Comparison of ENCODE assay signal across 1 cellular context in genomic region chr11:47394322-47395224, GRCh38.
TF ChIP-seq lines count a peak whose summit lies in the region.

No MANE protein-coding gene starts in this region.

TF ChIP-seq in GM12878, 131 proteins besides CTCF, POLR2A, EP300 and RAD21 (continues in another document):
- TF ChIP-seq CBFB (IDR thresholded peaks at IDR 0.05; ENCODE audit: low read depth) (peak; percentile 74; the same call in 1 of the 2 replicates), BACH1 (IDR thresholded peaks at IDR 0.05; ENCODE audit: borderline replicate concordance) (no peak; the same call in 1 of the 2 replicates), PAX8 (IDR thresholded peaks at IDR 0.05) (no peak), SP1 (IDR thresholded peaks at IDR 0.05; ENCODE audit: low read depth, low read length) (peak; percentile 56), CREM (IDR thresholded peaks at IDR 0.05; ENCODE audit: low read depth) (peak; percentile 57; the same call in 1 of the 2 replicates), HDAC6 (IDR thresholded peaks at IDR 0.05; ENCODE audit: unreplicated experiment) (no peak), FOS (IDR thresholded peaks at IDR 0.05; ENCODE audit: borderline replicate concordance, extremely low read depth, insufficient read length) (no peak), LARP7 (IDR thresholded peaks at IDR 0.05) (no peak), SUZ12 (IDR thresholded peaks at IDR 0.05; ENCODE audit: unreplicated experiment) (no peak), TAF1 (IDR thresholded peaks at IDR 0.05; ENCODE audit: borderline replicate concordance, low read depth, low read length) (peak; percentile 70; the same call in 1 of the 2 replicates), GABPA (IDR thresholded peaks at IDR 0.05; ENCODE audit: low read depth) (peak; percentile 78), IRF3 (IDR thresholded peaks at IDR 0.05) (no peak), SREBF1 (IDR thresholded peaks at IDR 0.05; ENCODE audit: low read length) (no peak), FOXM1 (IDR thresholded peaks at IDR 0.05; ENCODE audit: low read depth, low read length) (no peak), SKIL (IDR thresholded peaks at IDR 0.05; ENCODE audit: low read depth, poor library complexity, severe bottlenecking) (no peak), BCL11A (IDR thresholded peaks at IDR 0.05; ENCODE audit: low read depth, low read length) (0 out of 2 replicates have a peak, but pooled peaks have one; percentile 14), TCF3 (IDR thresholded peaks at IDR 0.05; ENCODE audit: borderline replicate concordance, insufficient read depth, low read depth, low read length) (0 out of 2 replicates have a peak, but pooled peaks have one; percentile 29), RBBP5 (conservative IDR thresholded peaks at IDR 0.05) (no peak), E4F1 (IDR thresholded peaks at IDR 0.05; ENCODE audit: borderline replicate concordance, partially characterized antibody) (peak; percentile 24), SRF (IDR thresholded peaks at IDR 0.05; ENCODE audit: low read depth in 2 of 2, low read length in 2 of 2) (0 out of 4 replicates have a peak, but pooled peaks of 1 of the 2 experiments have one; percentile 18), KDM1A (IDR thresholded peaks at IDR 0.05; ENCODE audit: borderline replicate concordance) (no peak), CBX5 (IDR thresholded peaks at IDR 0.05; ENCODE audit: low read depth) (0 out of 2 replicates have a peak, but pooled peaks have one; percentile 49), YY1 (IDR thresholded peaks at IDR 0.05; ENCODE audit: low read depth, low read length) (peak; percentile 74), MEF2A (IDR thresholded peaks at IDR 0.05; ENCODE audit: insufficient read depth, low read depth, low read length) (no peak), RB1 (IDR thresholded peaks at IDR 0.05; ENCODE audit: borderline replicate concordance) (no peak), SIN3A (IDR thresholded peaks at IDR 0.05; ENCODE audit: low read depth, low read length) (0 out of 2 replicates have a peak, but pooled peaks have one; percentile 69), BCLAF1 (IDR thresholded peaks at IDR 0.05) (no peak), KLF5 (IDR thresholded peaks at IDR 0.05; ENCODE audit: partially characterized antibody) (peak; percentile 74), BHLHE40 (IDR thresholded peaks at IDR 0.05; ENCODE audit: borderline replicate concordance in 1 of 2, low read depth in 2 of 2, low read length in 1 of 2) (peak; percentile 41 to 72; a peak in 2 of 4 replicates), ASH2L (IDR thresholded peaks at IDR 0.05; ENCODE audit: borderline replicate concordance, low read depth) (no peak), CBX3 (IDR thresholded peaks at IDR 0.05; ENCODE audit: borderline replicate concordance, low read depth) (no peak), NRF1 (conservative IDR thresholded peaks at IDR 0.05; ENCODE audit: low read depth, low read length) (no peak), NFYA (IDR thresholded peaks at IDR 0.05; ENCODE audit: borderline replicate concordance, low read depth, low read length) (no peak), BCL3 (IDR thresholded peaks at IDR 0.05; ENCODE audit: borderline replicate concordance, insufficient read depth, low read depth, low read length, poor library complexity, severe bottlenecking) (peak; percentile 29), RCOR1 (conservative IDR thresholded peaks at IDR 0.05; ENCODE audit: low read depth, low read length) (0 out of 2 replicates have a peak, but pooled peaks have one; percentile 74), SPI1 (IDR thresholded peaks at IDR 0.05; ENCODE audit: borderline replicate concordance, insufficient read depth, low read depth, low read length) (peak; percentile 93), ZNF687 (IDR thresholded peaks at IDR 0.05) (peak; percentile 97), EZH2 (IDR thresholded peaks at IDR 0.05; ENCODE audit: borderline replicate concordance, control insufficient read depth, low read depth, low read length) (no peak), ELK1 (IDR thresholded peaks at IDR 0.05; ENCODE audit: low read depth, low read length) (peak; percentile 49; the same call in 1 of the 2 replicates), JUNB (IDR thresholded peaks at IDR 0.05) (no peak), TCF7 (IDR thresholded peaks at IDR 0.05; ENCODE audit: borderline replicate concordance) (no peak), ZNF207 (IDR thresholded peaks at IDR 0.05; ENCODE audit: borderline replicate concordance) (0 out of 2 replicates have a peak, but pooled peaks have one; percentile 71), MLLT1 (IDR thresholded peaks at IDR 0.05) (peak; percentile 51; the same call in 1 of the 2 replicates)
